In genomic region chr13:97369269-97369893, GRCh38 we compare ENCODE assay signal across 9 cellular contexts.
DNase-seq lines count a peak whose midpoint lies in the region; ATAC-seq and TF ChIP-seq lines count a peak whose summit lies in the region.
"Had no signal": no experiment of that assay in that cellular context is flagged by ENCODE, and none has a peak within 500 bp of the region (broad histone marks: within the 10 kb centered on the region; RNA-seq: fewer than 3 reads in every experiment).

No MANE protein-coding gene starts in this region.

- DNase-seq in DMS153 treated with DMSO at 0.1 percent for 48 hours (lab: John Stamatoyannopoulos, UW; ENCODE audit: unreplicated experiment) = peak; percentile 33
- DNase-seq in DMS153 (lab: John Stamatoyannopoulos, UW) = no peak
- DNase-seq in NAMALWA (ENCODE audit: low spot score) = peak; percentile 32
- no peak for DNase-seq in epithelial cell of proximal tubule (ENCODE audit: low read depth)
- no peak for DNase-seq in NCI-H2171 (lab: John Stamatoyannopoulos, UW)
- no peak for DNase-seq in MV-4-11 (lab: John Stamatoyannopoulos, UW)

- no peak for TF ChIP-seq CTCF in epithelial cell of proximal tubule (conservative IDR thresholded peaks at IDR 0.05; ENCODE audit: low read depth, low read length)

- peak overlapping the region; percentile 46 for H3K4me3 ChIP-seq in epithelial cell of proximal tubule (ENCODE audit: low read depth, low read length)
- H3K4me3 ChIP-seq in skin epidermis = peak overlapping the region in 5 of 7 experiments; percentile 2 to 32 (median 21)

- H3K27ac ChIP-seq in skin epidermis = peak overlapping the region in 17 of 21 experiments; percentile 11 to 86 (median 69)
- H3K27ac ChIP-seq: 22Rv1 had no signal

- ATAC-seq in GM21825 (IDR thresholded peaks at IDR 0.05; ENCODE audit: unreplicated experiment) = peak; percentile 70

Comparison
In these comparisons a context has a peak if more than half of its experiments do, and no peak if none do; other contexts are left out.
1. DNase-seq: peak in DMS153 treated with DMSO at 0.1 percent for 48 hours (single experiment) and NAMALWA (single experiment); none in DMS153 (single experiment), epithelial cell of proximal tubule (single experiment), NCI-H2171 (single experiment) and MV-4-11 (single experiment).